In the genomic region with DNA sequence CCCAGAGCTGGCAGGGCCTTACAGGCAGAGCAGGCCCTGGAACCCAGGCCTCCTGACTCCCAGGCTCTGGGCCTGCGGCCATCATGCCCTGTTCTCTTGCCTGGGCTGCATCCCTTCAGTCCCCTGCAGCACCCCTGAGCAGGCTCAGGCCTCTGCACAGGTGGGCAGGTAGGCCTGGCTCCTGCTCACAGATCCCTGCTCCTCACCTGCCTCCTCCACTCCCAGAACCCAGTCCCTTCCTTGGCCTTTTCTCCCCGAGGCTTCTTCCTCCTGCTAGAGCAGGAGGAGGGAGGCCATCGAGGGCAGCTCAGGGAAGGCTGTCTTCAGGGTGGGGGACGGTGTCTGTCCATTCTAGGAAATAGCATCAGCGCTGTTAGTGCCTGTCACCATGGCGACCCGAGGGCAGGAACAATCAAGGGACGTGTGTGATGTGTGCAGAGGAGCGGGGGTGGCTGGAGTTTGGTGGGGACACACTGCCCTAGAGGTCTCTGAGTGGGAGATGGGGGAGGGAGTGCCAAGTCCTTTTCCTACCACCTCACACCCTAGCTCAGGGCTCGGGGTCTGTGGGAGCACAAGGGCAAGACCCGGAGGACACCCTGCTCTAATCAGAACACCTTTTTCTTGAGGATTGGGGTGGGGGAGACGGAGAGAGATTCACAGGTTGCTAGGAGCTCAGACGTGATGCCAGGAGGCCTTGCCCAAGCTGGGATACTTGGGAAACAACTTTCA, we compare ENCODE assay signal across 13 cellular contexts. TPM values are rescaled to one million over a fixed set of nuclear protein-coding genes. Genes with fewer than 3 reads are reported as not detected.
"Had no signal": no experiment of that assay in that cellular context is flagged by ENCODE, and none has a peak within 500 bp of the region (broad histone marks: within the 10 kb centered on the region; RNA-seq: fewer than 3 reads in every experiment).

No MANE protein-coding gene starts in this region.

- H3K9me3 Mint-ChIP-seq: activated B cell treated with CpG ODN at 0.5 μM for 24 hours; activated CD4-positive, alpha-beta T cell treated with anti-CD3 and anti-CD28 coated beads, Interleukin-2, amount 10 ng/mL, durations not matched to agents 7 days and 5 days; memory B cell; T-helper 1 cell treated with Interleukin-12 subunit alpha and Interleukin-12 subunit beta and Interleukin-4 antibody, amounts not matched to agents 30 μg/mL and 1 μg/mL, for 36 hours had no signal

- DNase-seq: activated B cell treated with CpG ODN at 0.5 μM for 24 hours; activated CD4-positive, alpha-beta T cell treated with anti-CD3 and anti-CD28 coated beads, Interleukin-2, amount 10 ng/mL, durations not matched to agents 7 days and 5 days; activated naive CD4-positive, alpha-beta T cell treated with Interleukin-2 at 50 U/mL for 16 hours; colonic mucosa; heart right ventricle; left ventricle myocardium inferior; transverse colon had no signal

- H3K4me3 Mint-ChIP-seq: activated B cell treated with CpG ODN at 0.5 μM for 24 hours; activated CD4-positive, alpha-beta T cell treated with anti-CD3 and anti-CD28 coated beads, Interleukin-2, amount 10 ng/mL, durations not matched to agents 7 days and 5 days; memory B cell; nephron; T-helper 1 cell treated with Interleukin-12 subunit alpha and Interleukin-12 subunit beta and Interleukin-4 antibody, amounts not matched to agents 30 μg/mL and 1 μg/mL, for 36 hours had no signal

- H3K4me3 ChIP-seq: colonic mucosa, heart right ventricle, left ventricle myocardium inferior, skin epidermis, transverse colon had no signal

- H3K27ac Mint-ChIP-seq: activated B cell treated with CpG ODN at 0.5 μM for 24 hours; activated CD4-positive, alpha-beta T cell treated with anti-CD3 and anti-CD28 coated beads, Interleukin-2, amount 10 ng/mL, durations not matched to agents 7 days and 5 days; memory B cell; nephron; T-helper 1 cell treated with Interleukin-12 subunit alpha and Interleukin-12 subunit beta and Interleukin-4 antibody, amounts not matched to agents 30 μg/mL and 1 μg/mL, for 36 hours had no signal

- ATAC-seq: heart right ventricle, SK-N-SH treated with all-trans-retinoic acid at 6 μM for 48 hours had no signal

- H3K36me3 Mint-ChIP-seq: memory B cell had no signal

- H3K36me3 ChIP-seq: colonic mucosa, heart right ventricle, left ventricle myocardium inferior, transverse colon had no signal

- H3K27me3 ChIP-seq: colonic mucosa, transverse colon had no signal

- H3K4me1 Mint-ChIP-seq: activated B cell treated with CpG ODN at 0.5 μM for 24 hours; activated CD4-positive, alpha-beta T cell treated with anti-CD3 and anti-CD28 coated beads, Interleukin-2, amount 10 ng/mL, durations not matched to agents 7 days and 5 days; memory B cell; nephron had no signal

RNA-seq across cellular contexts. Expression of a gene that starts 26.6 kb away (rescaled TPM):
- total RNA-seq: activated B cell treated with CpG ODN at 0.5 μM for 24 hours; activated CD4-positive, alpha-beta T cell treated with anti-CD3 and anti-CD28 coated beads, Interleukin-2, amount 10 ng/mL, durations not matched to agents 7 days and 5 days; astrocyte; colonic mucosa; transverse colon had no signal
